In the genomic region with DNA sequence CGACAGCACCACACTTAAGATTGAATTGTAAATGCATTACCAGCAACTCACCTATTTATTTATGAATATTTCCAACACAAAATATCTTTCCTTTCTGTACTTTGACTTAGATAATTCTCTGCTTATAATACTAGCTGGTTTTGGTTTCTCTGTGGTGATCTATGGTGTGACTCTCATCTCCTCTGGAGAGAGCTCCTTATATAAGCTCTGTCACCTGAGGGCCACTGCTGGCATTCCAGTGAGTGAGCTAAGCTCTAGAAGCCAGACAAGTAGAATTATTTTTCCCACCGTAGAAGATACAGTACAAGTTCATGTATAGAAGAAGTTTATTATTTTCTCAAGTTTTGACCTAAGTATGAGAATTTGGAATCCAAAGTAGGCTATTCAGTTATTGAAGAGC, we compare ENCODE assay signal across 11 cellular contexts.
DNase-seq lines count a peak whose midpoint lies in the region; ATAC-seq and TF ChIP-seq lines count a peak whose summit lies in the region.
"Had no signal": no experiment of that assay in that cellular context is flagged by ENCODE, and none has a peak within 500 bp of the region (broad histone marks: within the 10 kb centered on the region; RNA-seq: fewer than 3 reads in every experiment).

No MANE protein-coding gene starts in this region.

- no peaks in the 10 kb centered on the region for H3K36me3 ChIP-seq in SK-N-MC (ENCODE audit: insufficient read depth, low read length)
- H3K36me3 ChIP-seq in transverse colon, result no peaks in the 10 kb centered on the region
- H3K36me3 ChIP-seq: gastrocnemius medialis, lower lobe of right lung had no signal

- in situ Hi-C loops in G401 (cut with HindIII; ENCODE audit: low sequenced_read_pairs), result no loop called here
- in situ Hi-C loops in transverse colon (cut with MboI; ENCODE audit: low pct_ligation_motif_present in 1 of 4, low pct_unique_long_range_greater_than_20kb in 1 of 4, low sequenced_read_pairs in 3 of 4), result loop anchor here in 2 of 4 donors (10.0 to 25.0 kb wide), 2 partner anchors 211 to 213 kb away; a partner anchor contains a TSS

- peaks cover 25% of the 10 kb centered on the region for H3K4me1 Mint-ChIP-seq in mesothelial cell of epicardium

- no peaks in the 10 kb centered on the region for H3K9me3 ChIP-seq in SK-N-MC (ENCODE audit: low read depth, low read length)
- H3K9me3 ChIP-seq in transverse colon, result no peaks in the 10 kb centered on the region
- H3K9me3 ChIP-seq: gastrocnemius medialis, lower lobe of right lung had no signal

- 74 to 82% methylated on average over 2 of the region's 2 CpGs for WGBS in transverse colon (ENCODE audit: low coverage in 1 of 2), 2 donors

- ATAC-seq in GM18502 (IDR thresholded peaks at IDR 0.05; ENCODE audit: poor library complexity, unreplicated experiment), result peak; percentile 37
- ATAC-seq in GM21529 (IDR thresholded peaks at IDR 0.05; ENCODE audit: unreplicated experiment), result peak; percentile 29
- ATAC-seq: gastrocnemius medialis, lower lobe of right lung had no signal

- TF ChIP-seq CTCF in mesothelial cell of epicardium (IDR thresholded peaks at IDR 0.05; ENCODE audit: unreplicated experiment) (no peak), GM20000 (IDR thresholded peaks at IDR 0.05; ENCODE audit: extremely low read depth, missing control alignments) (no peak), transverse colon (IDR thresholded peaks at IDR 0.05) (no peak)

- H3K4me3 Mint-ChIP-seq in mesothelial cell of epicardium, result no peak overlapping the region

- H3K9ac ChIP-seq in SK-N-MC (ENCODE audit: insufficient read length), result no peak overlapping the region

- DNase-seq in SK-N-MC (ENCODE audit: low read depth, low spot score) (no peak), mesothelial cell of epicardium (ENCODE audit: low spot score in 2 of 2, unreplicated experiment in 2 of 2) (no peak), GM20000 (ENCODE audit: low spot score) (no peak), G401 (ENCODE audit: low spot score) (no peak), DMS114 treated with DMSO at 0.1 percent for 48 hours (lab: John Stamatoyannopoulos, UW; ENCODE audit: unreplicated experiment) (no peak), transverse colon (no peak)
- DNase-seq: gastrocnemius medialis, lower lobe of right lung, NCI-H446 treated with DMSO at 0.1 percent for 48 hours had no signal

- no peak for TF ChIP-seq EP300 in transverse colon (IDR thresholded peaks at IDR 0.05; ENCODE audit: low read depth)

- H3K27me3 ChIP-seq in transverse colon, result no peaks in the 10 kb centered on the region
- H3K27me3 ChIP-seq: gastrocnemius medialis had no signal

- H3K27ac Mint-ChIP-seq in mesothelial cell of epicardium, result peak overlapping the region; percentile 72

- no peaks in the 10 kb centered on the region for H3K27me3 Mint-ChIP-seq in mesothelial cell of epicardium (ENCODE audit: low read depth)

- H3K36me3 Mint-ChIP-seq in mesothelial cell of epicardium, result no peaks in the 10 kb centered on the region

- peak overlapping the region; percentile 67 for H3K27ac ChIP-seq in SK-N-MC
- peak overlapping the region in 2 of 4 donors; percentile 39 to 43 for H3K27ac ChIP-seq in transverse colon
- H3K27ac ChIP-seq: gastrocnemius medialis, lower lobe of right lung had no signal

- no peaks in the 10 kb centered on the region for H3K9me3 Mint-ChIP-seq in mesothelial cell of epicardium

- H3K4me3 ChIP-seq in SK-N-MC (no peak overlapping the region), transverse colon (no peak overlapping the region)
- H3K4me3 ChIP-seq: gastrocnemius medialis, lower lobe of right lung had no signal

- intact Hi-C loops in transverse colon (cut with DNase I; ENCODE audit: low total_unique reads), result no loop called here

- no peak for TF ChIP-seq POLR2A in transverse colon (IDR thresholded peaks at IDR 0.05)

- peaks cover 5 to 52% (median 20%) of the 10 kb centered on the region in 4 donors for H3K4me1 ChIP-seq in transverse colon
